ENCODE assay signal across 9 cellular contexts in the genomic region with DNA sequence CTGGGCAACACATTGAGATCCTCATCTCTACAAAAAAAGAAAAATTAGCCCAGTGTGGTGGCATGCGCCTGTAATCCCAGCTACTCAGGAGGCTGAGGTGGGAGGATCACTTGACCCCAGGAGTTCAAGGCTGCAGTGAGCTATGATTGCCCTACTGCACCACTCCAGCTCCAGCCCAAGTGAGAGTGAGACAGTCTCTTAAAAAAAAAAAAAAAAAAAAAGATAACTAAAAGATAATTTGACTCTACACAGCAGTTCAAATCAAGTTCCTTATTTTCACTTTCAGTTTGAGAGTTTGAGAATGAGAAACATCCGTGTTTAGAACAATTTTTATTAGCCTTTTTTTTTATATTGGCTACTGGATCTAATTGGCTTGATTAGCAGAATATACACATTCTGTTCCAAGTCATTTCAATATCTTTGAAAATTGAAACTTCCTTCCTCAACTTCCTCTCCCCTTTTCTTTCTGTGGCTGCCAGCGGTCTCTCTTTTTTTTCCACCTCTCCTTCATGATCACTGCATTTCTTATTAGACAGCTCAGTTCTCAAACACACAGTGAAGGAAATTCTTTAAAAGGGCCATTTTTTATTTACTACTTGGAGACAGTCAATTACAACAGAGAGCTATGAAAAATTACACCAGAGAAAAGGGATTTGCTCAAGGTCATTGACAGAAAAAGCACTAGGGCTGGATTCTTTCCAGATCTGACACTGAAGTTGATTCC. TPM values are rescaled to one million over a fixed set of nuclear protein-coding genes. Genes with fewer than 3 reads are reported as not detected.
A peak's percentile ranks its signal among the peaks of the same experiment; 100 is the strongest.
DNase-seq lines count a peak whose midpoint lies in the region; ATAC-seq and TF ChIP-seq lines count a peak whose summit lies in the region.
"Had no signal": no experiment of that assay in that cellular context is flagged by ENCODE, and none has a peak within 500 bp of the region (broad histone marks: within the 10 kb centered on the region; RNA-seq: fewer than 3 reads in every experiment).

No MANE protein-coding gene starts in this region.

- no peaks in the 10 kb centered on the region for H3K27me3 ChIP-seq in foreskin keratinocyte

- H3K36me3 Mint-ChIP-seq in T-helper 1 cell treated with Interleukin-12 subunit alpha and Interleukin-12 subunit beta and Interleukin-4 antibody, amounts not matched to agents 30 μg/mL and 1 μg/mL, for 36 hours (ENCODE audit: low read depth), result peaks cover 4% of the 10 kb centered on the region

- no peak for TF ChIP-seq CTCF in foreskin keratinocyte (conservative IDR thresholded peaks at IDR 0.05)

- peaks cover 15% of the 10 kb centered on the region for H3K4me1 ChIP-seq in foreskin keratinocyte

- H3K4me1 Mint-ChIP-seq in T-helper 1 cell treated with Interleukin-12 subunit alpha and Interleukin-12 subunit beta and Interleukin-4 antibody, amounts not matched to agents 30 μg/mL and 1 μg/mL, for 36 hours (ENCODE audit: low read depth), result peaks cover 15% of the 10 kb centered on the region
- H3K4me1 Mint-ChIP-seq in stimulated activated naive CD8-positive, alpha-beta T cell treated with anti-CD3 and anti-CD28 coated beads, Interleukin-15, amount 100 ng/mL, for 72 hours, result peaks cover 30% of the 10 kb centered on the region

- H3K27ac ChIP-seq in foreskin keratinocyte, result peak overlapping the region; percentile 57

- peak overlapping the region; percentile 83 for H3K27ac Mint-ChIP-seq in T-helper 1 cell treated with Interleukin-12 subunit alpha and Interleukin-12 subunit beta and Interleukin-4 antibody, amounts not matched to agents 30 μg/mL and 1 μg/mL, for 36 hours
- peak overlapping the region; percentile 15 to 96 for H3K27ac Mint-ChIP-seq in stimulated activated naive CD8-positive, alpha-beta T cell treated with anti-CD3 and anti-CD28 coated beads, Interleukin-15, amount 100 ng/mL, for 72 hours

- H3K9me3 Mint-ChIP-seq in T-helper 1 cell treated with Interleukin-12 subunit alpha and Interleukin-12 subunit beta and Interleukin-4 antibody, amounts not matched to agents 30 μg/mL and 1 μg/mL, for 36 hours, result no peaks in the 10 kb centered on the region
- peaks cover 8 to 11% of the 10 kb centered on the region in 2 donors for H3K9me3 Mint-ChIP-seq in stimulated activated naive CD8-positive, alpha-beta T cell treated with anti-CD3 and anti-CD28 coated beads, Interleukin-15, amount 100 ng/mL, for 72 hours

- peaks cover 17% of the 10 kb centered on the region for H3K27me3 Mint-ChIP-seq in T-helper 1 cell treated with Interleukin-12 subunit alpha and Interleukin-12 subunit beta and Interleukin-4 antibody, amounts not matched to agents 30 μg/mL and 1 μg/mL, for 36 hours (ENCODE audit: low read depth)
- no peaks in the 10 kb centered on the region for H3K27me3 Mint-ChIP-seq in stimulated activated naive CD8-positive, alpha-beta T cell treated with anti-CD3 and anti-CD28 coated beads, Interleukin-15, amount 100 ng/mL, for 72 hours

- peak; percentile 4 to 70 for DNase-seq in NOMO-1 (lab: John Stamatoyannopoulos, UW; ENCODE audit: unreplicated experiment in 2 of 2)
- no peak for DNase-seq in NOMO-1 treated with dmso at 0.1 percent for 144 hours (lab: John Stamatoyannopoulos, UW; ENCODE audit: unreplicated experiment)
- no peak for DNase-seq in foreskin keratinocyte
- DNase-seq in stimulated activated naive CD8-positive, alpha-beta T cell treated with anti-CD3 and anti-CD28 coated beads, Interleukin-15, amount 100 ng/mL, for 72 hours, result no peak
- no peak for DNase-seq in HuH-7.5 (ENCODE audit: low spot score)
- no peak for DNase-seq in activated effector memory CD4-positive, alpha-beta T cell treated with anti-CD3 and anti-CD28 coated beads, Interleukin-2, amount 50 U/mL, for 16 hours

- peak overlapping the region; percentile 78 for H3K4me3 Mint-ChIP-seq in T-helper 1 cell treated with Interleukin-12 subunit alpha and Interleukin-12 subunit beta and Interleukin-4 antibody, amounts not matched to agents 30 μg/mL and 1 μg/mL, for 36 hours
- H3K4me3 Mint-ChIP-seq in stimulated activated naive CD8-positive, alpha-beta T cell treated with anti-CD3 and anti-CD28 coated beads, Interleukin-15, amount 100 ng/mL, for 72 hours, result peak overlapping the region; percentile 68 to 84

- ATAC-seq in foreskin keratinocyte, result no peak
- no peak for ATAC-seq in stimulated activated naive CD8-positive, alpha-beta T cell treated with anti-CD3 and anti-CD28 coated beads, Interleukin-15, amount 100 ng/mL, for 72 hours
- ATAC-seq in GM18861 (IDR thresholded peaks at IDR 0.05; ENCODE audit: unreplicated experiment), result no peak

RNA-seq across cellular contexts. Expression of a gene that starts 4.5 kb away (rescaled TPM):
- 37.9 and 40.6 TPM in 2 replicates for total RNA-seq in foreskin keratinocyte
- 34.6 and 35.2 TPM in 2 replicates for polyA plus RNA-seq in foreskin keratinocyte

RNA-seq across cellular contexts. Expression of a gene that starts 24.1 kb away (rescaled TPM):
- total RNA-seq in foreskin keratinocyte, result 223 and 231 TPM in 2 replicates
- polyA plus RNA-seq in foreskin keratinocyte, result 166 and 173 TPM in 2 replicates

RNA-seq across cellular contexts. Expression of a gene that starts 47.2 kb away (rescaled TPM):
- total RNA-seq in foreskin keratinocyte, result not detected in 2 replicates
- not detected in 2 replicates for polyA plus RNA-seq in foreskin keratinocyte
- polyA plus RNA-seq: BJ had no signal

RNA-seq across cellular contexts. Expression of a gene that starts 48.4 kb away (rescaled TPM):
- 11.8 and 13.5 TPM in 2 replicates for total RNA-seq in foreskin keratinocyte
- 8.5 and 9.7 TPM in 2 replicates for polyA plus RNA-seq in foreskin keratinocyte

RNA-seq across cellular contexts. Expression of a gene that starts 48.5 kb away (rescaled TPM):
- 116 and 123 TPM in 2 replicates for total RNA-seq in foreskin keratinocyte
- polyA plus RNA-seq in foreskin keratinocyte, result 171 and 178 TPM in 2 replicates

Comparison
In these comparisons a context has a peak if more than half of its experiments do, and no peak if none do; other contexts are left out.
1. DNase-seq: peak in NOMO-1 (2 of 2); none in NOMO-1 treated with dmso at 0.1 percent for 144 hours (single experiment), foreskin keratinocyte (0 of 2), stimulated activated naive CD8-positive, alpha-beta T cell treated with anti-CD3 and anti-CD28 coated beads, Interleukin-15, amount 100 ng/mL, for 72 hours (0 of 2), HuH-7.5 (single experiment) and activated effector memory CD4-positive, alpha-beta T cell treated with anti-CD3 and anti-CD28 coated beads, Interleukin-2, amount 50 U/mL, for 16 hours (single experiment).